ENCODE assay signal across 34 cellular contexts in the genomic region with DNA sequence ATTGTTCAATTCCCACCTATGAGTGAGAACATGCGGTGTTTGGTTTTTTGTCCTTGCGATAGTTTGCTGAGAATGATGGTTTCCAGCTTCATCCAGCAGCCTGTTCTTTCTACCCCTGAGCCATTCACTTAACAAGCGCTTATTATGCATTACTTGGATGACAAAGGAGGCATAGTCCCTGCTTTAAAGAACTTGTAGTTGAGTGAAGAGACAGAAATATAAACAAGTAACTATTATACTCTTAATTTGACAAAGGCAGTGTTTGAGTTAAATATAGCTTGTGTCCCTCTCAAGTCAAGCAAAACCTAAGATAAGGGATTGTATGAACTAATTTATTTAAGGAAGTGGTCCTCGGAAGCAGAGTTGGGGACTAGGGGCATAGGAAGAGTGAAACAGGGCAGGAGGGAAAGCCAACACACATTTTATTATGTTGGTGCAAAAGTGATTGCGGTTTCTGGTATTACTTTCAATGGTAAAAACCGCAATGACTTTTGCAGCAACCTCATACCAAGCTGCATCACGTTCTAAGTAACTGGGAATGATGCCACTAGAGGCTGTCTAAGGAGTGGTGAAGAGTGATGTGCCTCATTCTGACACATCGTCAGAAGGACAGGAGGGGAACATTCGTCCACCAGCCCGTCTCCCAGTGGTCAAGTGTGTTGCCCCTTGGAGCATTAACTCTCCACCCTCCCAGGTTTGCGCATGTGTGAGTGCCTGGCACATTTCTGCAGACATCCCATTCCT. TPM values are rescaled to one million over a fixed set of nuclear protein-coding genes. Genes with fewer than 3 reads are reported as not detected.
DNase-seq lines count a peak whose midpoint lies in the region; ATAC-seq and TF ChIP-seq lines count a peak whose summit lies in the region.
"Had no signal": no experiment of that assay in that cellular context is flagged by ENCODE, and none has a peak within 500 bp of the region (broad histone marks: within the 10 kb centered on the region; RNA-seq: fewer than 3 reads in every experiment).

No MANE protein-coding gene starts in this region.

- H3K79me1 ChIP-seq in neuronal stem cell (ENCODE audit: low read depth, low read length), result no peaks in the 10 kb centered on the region

- H3K9ac ChIP-seq in neuronal stem cell (ENCODE audit: low read depth, low read length, poor library complexity), result no peak overlapping the region

- no peak overlapping the region for H3K4ac ChIP-seq in neuronal stem cell (ENCODE audit: low read length)

- H3K23ac ChIP-seq in neuronal stem cell (ENCODE audit: low read depth, low read length, poor library complexity), result no peak overlapping the region

- H3K27ac ChIP-seq in cardiac muscle cell, result peak overlapping the region; percentile 49
- no peak overlapping the region for H3K27ac ChIP-seq in right atrium auricular region
- no peak overlapping the region for H3K27ac ChIP-seq in neuronal stem cell (replicated peaks; ENCODE audit: low read length)
- H3K27ac ChIP-seq: colonic mucosa, HL-60, left ventricle myocardium inferior, transverse colon, VCaP had no signal

- H2BK5ac ChIP-seq in neuronal stem cell (ENCODE audit: low read length), result peak overlapping the region; percentile 19

- no peak overlapping the region for H2AFZ ChIP-seq in neuronal stem cell (ENCODE audit: low read length)
- H2AFZ ChIP-seq: GM23338 had no signal

- H3K36me3 ChIP-seq in cardiac muscle cell (no peaks in the 10 kb centered on the region), right atrium auricular region (no peaks in the 10 kb centered on the region), neuronal stem cell (replicated peaks in 1 of 2; ENCODE audit: control insufficient read depth in 2 of 2, insufficient read depth in 2 of 2, low read length in 2 of 2) (no peaks in the 10 kb centered on the region)
- H3K36me3 ChIP-seq: colonic mucosa, left ventricle myocardium inferior, transverse colon had no signal

- no peak for ATAC-seq in HG02885 (IDR thresholded peaks at IDR 0.05; ENCODE audit: poor library complexity, unreplicated experiment)
- ATAC-seq: GM23338; naive thymus-derived CD4-positive, alpha-beta T cell had no signal

- H2BK15ac ChIP-seq in neuronal stem cell (ENCODE audit: low read length), result no peak overlapping the region

- H3K27me3 ChIP-seq in cardiac muscle cell (no peaks in the 10 kb centered on the region), right atrium auricular region (no peaks in the 10 kb centered on the region), neuronal stem cell (ENCODE audit: control insufficient read depth in 3 of 3, insufficient read depth in 3 of 3, low read depth in 1 of 3, low read length in 3 of 3) (no peaks in the 10 kb centered on the region)
- H3K27me3 ChIP-seq: colonic mucosa, transverse colon had no signal

- DNase-seq in cardiac muscle cell (ENCODE audit: low read depth in 1 of 2, low spot score in 1 of 2), result peak; percentile 39 to 42
- DNase-seq in right atrium auricular region (ENCODE audit: low spot score), result no peak
- peak; percentile 57 for DNase-seq in NCI-H226
- DNase-seq in choroid plexus epithelial cell (ENCODE audit: low read depth), result peak; percentile 42
- DNase-seq in neuronal stem cell (ENCODE audit: low spot score), result no peak
- DNase-seq in glomerular visceral epithelial cell (ENCODE audit: extremely low spot score), result no peak
- DNase-seq in hepatic stellate cell (ENCODE audit: low spot score), result no peak
- DNase-seq: activated CD4-positive, alpha-beta T cell treated with anti-CD3 and anti-CD28 coated beads for 4 hours; activated CD8-positive, alpha-beta memory T cell treated with anti-CD3 and anti-CD28 coated beads for 24 hours; activated T-cell treated with anti-CD3 and anti-CD28 coated beads, Interleukin-2, amount 50 U/mL, for 24 hours; colonic mucosa; effector memory CD4-positive, alpha-beta T cell; erythroblast; GDM1; Karpas-422; left ventricle myocardium inferior; midbrain; MV-4-11; naive thymus-derived CD4-positive, alpha-beta T cell; NCI-H2171 treated with DMSO at 0.1 percent for 48 hours; NCI-H526 treated with DMSO at 0.1 percent for 48 hours; RPMI8226; stimulated activated CD4-positive, alpha-beta T cell treated with anti-CD3 and anti-CD28 coated beads, Interleukin-2, amount 100 ng/mL, for 24 hours; transverse colon had no signal

- TF ChIP-seq CTCF in cardiac muscle cell (IDR thresholded peaks at IDR 0.05; ENCODE audit: low read depth, low read length) (no peak), right atrium auricular region (IDR thresholded peaks at IDR 0.05) (no peak), choroid plexus epithelial cell (conservative IDR thresholded peaks at IDR 0.05; ENCODE audit: low read depth, low read length) (no peak)

- no peak overlapping the region for H2BK120ac ChIP-seq in neuronal stem cell (ENCODE audit: low read depth, low read length)

- no peak overlapping the region for H3K18ac ChIP-seq in neuronal stem cell (ENCODE audit: low read length)

- H3K9me3 ChIP-seq in cardiac muscle cell (ENCODE audit: low read depth), result no peaks in the 10 kb centered on the region
- H3K9me3 ChIP-seq in right atrium auricular region, result no peaks in the 10 kb centered on the region
- H3K9me3 ChIP-seq in neuronal stem cell (replicated peaks in 1 of 2; ENCODE audit: control insufficient read depth in 2 of 2, insufficient read depth in 1 of 2, low read depth in 1 of 2, low read length in 2 of 2), result no peaks in the 10 kb centered on the region
- H3K9me3 ChIP-seq: colonic mucosa, left ventricle myocardium inferior, transverse colon had no signal

- H2AK5ac ChIP-seq in neuronal stem cell (ENCODE audit: low read depth, low read length), result no peak overlapping the region

- H3K14ac ChIP-seq in neuronal stem cell (ENCODE audit: low read length), result no peak overlapping the region

- H3K4me3 ChIP-seq in cardiac muscle cell, result no peak overlapping the region
- no peak overlapping the region for H3K4me3 ChIP-seq in right atrium auricular region
- no peak overlapping the region for H3K4me3 ChIP-seq in choroid plexus epithelial cell (ENCODE audit: low read depth, low read length)
- H3K4me3 ChIP-seq in neuronal stem cell (ENCODE audit: low read length in 2 of 2), result no peak overlapping the region
- H3K4me3 ChIP-seq: colonic mucosa, GM23338, left ventricle myocardium inferior, transverse colon had no signal

- H3K4me1 ChIP-seq in cardiac muscle cell (ENCODE audit: low read depth) (peaks cover 7% of the 10 kb centered on the region), right atrium auricular region (peaks cover 0 to 9% of the 10 kb centered on the region in 2 donors), neuronal stem cell (ENCODE audit: control insufficient read depth in 2 of 2, insufficient read depth in 1 of 2, low read depth in 1 of 2, low read length in 2 of 2) (peaks cover 0 to 1% of the 10 kb centered on the region in 2 donors)
- H3K4me1 ChIP-seq: colonic mucosa, transverse colon had no signal

- no peak overlapping the region for H3K4me2 ChIP-seq in neuronal stem cell (ENCODE audit: insufficient read depth, low read length, poor library complexity, severe bottlenecking)
- H3K4me2 ChIP-seq: GM23338 had no signal

- no peak overlapping the region for H2BK12ac ChIP-seq in neuronal stem cell (ENCODE audit: low read length)

- WGBS in neuronal stem cell (ENCODE audit: extremely low coverage in 2 of 2, insufficient read length in 2 of 2, insufficient replicate concordance in 1 of 2), 2 donors, result no CpG with 5 or more reads among the region's 11 CpGs

- H4K91ac ChIP-seq in neuronal stem cell (ENCODE audit: low read depth, low read length, poor library complexity), result no peak overlapping the region

- no peak overlapping the region for H4K8ac ChIP-seq in neuronal stem cell (ENCODE audit: low read depth, low read length)

RNA-seq across cellular contexts. Expression of gene QDPR, which starts 41.8 kb away (rescaled TPM):
- total RNA-seq in cardiac muscle cell (80.7 and 89.1 TPM in 2 replicates), right atrium auricular region (10 to 100 TPM in 1 of 2 donors, 1 to 10 TPM in 1; 5.8 to 14.8 TPM)
- 63.8 and 115 TPM in 2 replicates for polyA plus RNA-seq in cardiac muscle cell
- polyA plus RNA-seq in neuronal stem cell (2013, experiment 1 of 2), result 24.4 TPM
- polyA plus RNA-seq in neuronal stem cell (2013, experiment 2 of 2), result 25.5 TPM

RNA-seq across cellular contexts. Expression of gene CLRN2, which starts 44.9 kb away (rescaled TPM):
- not detected in 2 replicates for total RNA-seq in cardiac muscle cell
- polyA plus RNA-seq in cardiac muscle cell, result not detected in 2 replicates
- total RNA-seq in right atrium auricular region, result not detected
- not detected for polyA plus RNA-seq in neuronal stem cell (2013, experiment 1 of 2)
- polyA plus RNA-seq in neuronal stem cell (2013, experiment 2 of 2), result not detected
- total RNA-seq: colonic mucosa; frontal cortex; GM23338; left ventricle myocardium inferior; naive thymus-derived CD4-positive, alpha-beta T cell; osteoblast; renal cortical epithelial cell; T-helper 2 cell treated with Interferon-gamma antibody and Interleukin-4, amounts not matched to agents 100 ng/mL and 5 ng/mL, for 36 hours; transverse colon had no signal
- polyA plus RNA-seq: adipose tissue; BJ; GM23338; naive thymus-derived CD4-positive, alpha-beta T cell had no signal

Comparison
In these comparisons a context has a peak if more than half of its experiments do, and no peak if none do; other contexts are left out.
1. DNase-seq: peak in cardiac muscle cell (2 of 2), NCI-H226 (single experiment) and choroid plexus epithelial cell (single experiment); none in right atrium auricular region (single experiment), neuronal stem cell (single experiment), glomerular visceral epithelial cell (single experiment) and hepatic stellate cell (single experiment).